ENCODE assay signal across 1 cellular context in the genomic region with DNA sequence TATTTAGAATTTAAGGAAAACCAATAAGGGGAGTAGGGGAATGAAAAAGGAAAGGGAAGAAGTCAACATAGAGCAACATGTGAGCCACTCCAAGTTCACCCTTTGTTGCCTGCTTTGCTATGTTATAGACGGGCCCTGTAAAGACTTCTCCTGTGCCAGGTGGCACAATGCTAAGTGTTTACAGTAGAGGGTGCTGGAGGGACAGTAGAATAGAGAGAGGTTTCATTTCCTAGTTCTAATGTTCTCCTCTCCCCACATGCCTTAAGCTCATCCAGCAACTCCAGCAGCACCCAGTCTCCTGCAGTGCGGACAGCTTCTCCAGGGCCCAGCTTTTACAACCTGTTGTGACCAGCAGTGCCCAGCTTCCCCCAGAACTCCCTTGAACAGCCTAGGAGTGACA.
TF ChIP-seq lines count a peak whose summit lies in the region.

No MANE protein-coding gene starts in this region.

TF ChIP-seq in H1, 55 proteins besides CTCF, POLR2A, EP300 and RAD21:
- TF ChIP-seq RFX5 (IDR thresholded peaks at IDR 0.05; ENCODE audit: borderline replicate concordance, low read depth, low read length) (no peak), POU5F1 (IDR thresholded peaks at IDR 0.05; ENCODE audit: low read depth, low read length) (no peak), TBP (IDR thresholded peaks at IDR 0.05; ENCODE audit: low read depth, low read length) (no peak), GTF2F1 (IDR thresholded peaks at IDR 0.05; ENCODE audit: borderline replicate concordance, low read depth, low read length) (no peak), KDM4A (IDR thresholded peaks at IDR 0.05; ENCODE audit: low read depth, low read length, severe bottlenecking) (no peak), ZNF274 (IDR thresholded peaks at IDR 0.05; ENCODE audit: borderline replicate concordance, extremely low read depth, low read length) (no peak), SIN3A (conservative IDR thresholded peaks at IDR 0.05 in 1 of 2, IDR thresholded peaks at IDR 0.05 in 1 of 2; ENCODE audit: low read depth in 1 of 2, low read length in 2 of 2) (no peak), JUND (IDR thresholded peaks at IDR 0.05; ENCODE audit: low read length) (no peak)
- TF ChIP-seq, protein P1, sequence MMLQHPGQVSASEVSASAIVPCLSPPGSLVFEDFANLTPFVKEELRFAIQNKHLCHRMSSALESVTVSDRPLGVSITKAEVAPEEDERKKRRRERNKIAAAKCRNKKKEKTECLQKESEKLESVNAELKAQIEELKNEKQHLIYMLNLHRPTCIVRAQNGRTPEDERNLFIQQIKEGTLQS (IDR thresholded peaks at IDR 0.05; ENCODE audit: insufficient read depth, low read depth, low read length): no peak
